In the genomic region with DNA sequence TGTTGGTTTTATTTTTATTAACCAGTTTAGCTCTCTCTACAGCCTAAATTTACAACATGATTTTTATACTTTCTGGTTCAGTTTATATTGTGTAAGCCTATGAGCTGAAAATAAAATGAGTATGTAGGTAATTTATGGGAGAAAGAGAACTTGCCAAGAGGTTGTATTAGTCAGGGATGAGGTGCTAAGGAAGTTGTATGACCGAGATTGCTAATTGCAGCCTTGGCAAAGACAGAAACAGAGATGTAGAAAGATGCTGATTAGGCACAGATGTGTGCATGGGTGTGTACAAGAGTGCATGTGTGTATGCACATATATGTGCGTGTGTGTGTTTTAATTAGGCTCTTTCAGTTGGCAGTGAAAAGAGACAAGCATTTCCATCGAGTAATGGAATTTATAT, we compare ENCODE assay signal across 21 cellular contexts.
"Had no signal": no experiment of that assay in that cellular context is flagged by ENCODE, and none has a peak within 500 bp of the region (broad histone marks: within the 10 kb centered on the region; RNA-seq: fewer than 3 reads in every experiment).

No MANE protein-coding gene starts in this region.

- DNase-seq: colonic mucosa; cortex of kidney; effector CD8-positive, alpha-beta T cell; effector memory CD8-positive, alpha-beta T cell; endodermal cell; erythroblast; foreskin keratinocyte; glutamatergic neuron; head of caudate nucleus; heart right ventricle; hippocampal formation; left cardiac atrium; left lung; left ventricle myocardium superior; lower lobe of right lung; mesenchymal stem cell; mucosa of descending colon; naive B cell had no signal

- H3K27ac ChIP-seq: colonic mucosa, epithelial cell of prostate, foreskin keratinocyte, gastroesophageal sphincter, heart right ventricle, left lung, lower lobe of right lung had no signal

- H3K4me3 ChIP-seq: colonic mucosa, gastroesophageal sphincter, heart right ventricle, left lung, lower lobe of right lung, mucosa of descending colon had no signal

- ATAC-seq: effector memory CD8-positive, alpha-beta T cell; esophagus mucosa; foreskin keratinocyte; gastroesophageal sphincter; heart right ventricle; left cardiac atrium; left lung; left ventricle myocardium superior; lower lobe of right lung; mucosa of descending colon had no signal

- H3K36me3 ChIP-seq: colonic mucosa, gastroesophageal sphincter, heart right ventricle, left lung, lower lobe of right lung had no signal

- H3K9me3 ChIP-seq: colonic mucosa, gastroesophageal sphincter, heart right ventricle, left lung, lower lobe of right lung had no signal

- H3K27me3 ChIP-seq: colonic mucosa, foreskin keratinocyte, gastroesophageal sphincter, heart right ventricle, left lung had no signal

- H3K4me1 ChIP-seq: colonic mucosa, foreskin keratinocyte, gastroesophageal sphincter, heart right ventricle, left lung, lower lobe of right lung had no signal
